Comparison of ENCODE assay signal across 7 cellular contexts in the genomic region with DNA sequence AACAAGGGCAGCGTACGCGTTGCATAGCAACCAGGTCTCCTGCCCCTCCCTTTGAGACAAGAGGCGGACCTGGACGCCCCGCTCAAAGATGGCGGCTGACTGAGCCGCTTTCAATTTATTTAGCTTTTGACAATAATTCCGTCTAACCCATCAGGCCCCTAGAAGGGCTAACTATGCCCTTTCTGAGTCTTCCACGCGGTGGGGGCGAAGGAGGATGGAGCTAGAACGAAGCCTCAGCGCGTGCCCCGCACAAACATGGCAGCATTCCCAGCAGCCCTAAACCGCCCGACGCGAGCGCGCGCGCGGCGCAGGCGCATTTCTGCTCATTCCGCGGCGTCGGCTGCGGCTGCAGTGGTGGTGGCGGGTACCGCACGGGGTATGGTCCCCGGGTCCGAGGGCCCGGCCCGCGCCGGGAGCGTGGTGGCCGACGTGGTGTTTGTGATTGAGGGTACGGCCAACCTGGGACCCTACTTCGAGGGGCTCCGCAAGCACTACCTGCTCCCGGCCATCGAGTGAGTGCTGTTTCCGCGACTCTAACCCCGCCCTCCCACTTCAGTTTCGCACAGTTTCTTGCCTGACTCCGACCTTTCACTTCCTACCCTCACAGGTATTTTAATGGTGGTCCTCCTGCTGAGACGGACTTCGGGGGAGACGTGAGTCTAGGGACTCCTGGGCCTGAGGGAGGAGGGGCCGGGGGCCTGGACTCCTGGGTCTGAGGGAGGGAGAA. TPM values are rescaled to one million over a fixed set of nuclear protein-coding genes. Genes with fewer than 3 reads are reported as not detected.
DNase-seq lines count a peak whose midpoint lies in the region; ATAC-seq and TF ChIP-seq lines count a peak whose summit lies in the region.

MED25 (plus strand) TSS at position 326 of the 727 bp plus-strand sequence; CDS start at position 379, 53 bp downstream.

- peaks cover 4% of the 10 kb centered on the region for H4K20me1 ChIP-seq in hepatocyte (ENCODE audit: insufficient read depth, poor library complexity, severe bottlenecking)

- H3K4me3 ChIP-seq in hepatocyte (peak within 1 kb of the TSS; percentile 66), retinal pigment epithelial cell (ENCODE audit: low read length) (peak within 1 kb of the TSS; percentile 96)

- H3K27me3 ChIP-seq in hepatocyte = no peaks in the 10 kb centered on the region

- H3K4me1 ChIP-seq in hepatocyte (ENCODE audit: insufficient read depth) = peaks cover 19% of the 10 kb centered on the region

- H3K27ac ChIP-seq in hepatocyte = peak within 1 kb of the TSS; percentile 97

- H3K4me2 ChIP-seq in hepatocyte = peak within 1 kb of the TSS; percentile 73

- 1% methylated on average over 56 of the region's 58 CpGs for WGBS in hepatocyte (ENCODE audit: low lambda C conversion rate, missing lambda C conversion rate)

- peaks cover 46% of the 10 kb centered on the region for H3K79me2 ChIP-seq in hepatocyte

- ATAC-seq in GM18498 (IDR thresholded peaks at IDR 0.05; ENCODE audit: unreplicated experiment) (peak; percentile 67), HG02885 (IDR thresholded peaks at IDR 0.05; ENCODE audit: poor library complexity, unreplicated experiment) (peak; percentile 68)

- peak within 1 kb of the TSS; percentile 85 for H2AFZ ChIP-seq in hepatocyte

- H3K9me3 ChIP-seq in hepatocyte (ENCODE audit: low read depth) = no peaks in the 10 kb centered on the region

- H3K9me2 ChIP-seq in hepatocyte (replicated peaks; ENCODE audit: insufficient read depth) = no peaks in the 10 kb centered on the region

- no peaks in the 10 kb centered on the region for H3K36me3 ChIP-seq in hepatocyte (replicated peaks; ENCODE audit: insufficient read depth, low read depth)

- TF ChIP-seq CTCF in hepatocyte (IDR thresholded peaks at IDR 0.05; ENCODE audit: poor library complexity) = no peak
- TF ChIP-seq CTCF in retinal pigment epithelial cell (conservative IDR thresholded peaks at IDR 0.05; ENCODE audit: low read depth, low read length) = no peak

- DNase-seq in NCI-H187 (lab: John Stamatoyannopoulos, UW) = peak; percentile 80 to 98
- DNase-seq in T1000 (lab: John Stamatoyannopoulos, UW) = peak; percentile 82
- DNase-seq in astrocyte of the hippocampus (ENCODE audit: low read depth, low spot score) = peak; percentile 95
- peak; percentile 92 for DNase-seq in hepatocyte (ENCODE audit: low spot score)
- DNase-seq in retinal pigment epithelial cell (ENCODE audit: low read depth) = peak; percentile 50

RNA-seq across cellular contexts. Expression of gene MED25, which starts in this region (rescaled TPM):
- total RNA-seq in hepatocyte = 23.0 and 29.6 TPM in 2 replicates
- 83.9 and 100 TPM in 2 replicates for polyA plus RNA-seq in hepatocyte

Comparison
In these comparisons a context has a peak if more than half of its experiments do, and no peak if none do; other contexts are left out.
1. Peak in every context shown above with its lines: DNase-seq, ATAC-seq, H3K4me3 ChIP-seq and H3K27ac ChIP-seq.